In the genomic region with DNA sequence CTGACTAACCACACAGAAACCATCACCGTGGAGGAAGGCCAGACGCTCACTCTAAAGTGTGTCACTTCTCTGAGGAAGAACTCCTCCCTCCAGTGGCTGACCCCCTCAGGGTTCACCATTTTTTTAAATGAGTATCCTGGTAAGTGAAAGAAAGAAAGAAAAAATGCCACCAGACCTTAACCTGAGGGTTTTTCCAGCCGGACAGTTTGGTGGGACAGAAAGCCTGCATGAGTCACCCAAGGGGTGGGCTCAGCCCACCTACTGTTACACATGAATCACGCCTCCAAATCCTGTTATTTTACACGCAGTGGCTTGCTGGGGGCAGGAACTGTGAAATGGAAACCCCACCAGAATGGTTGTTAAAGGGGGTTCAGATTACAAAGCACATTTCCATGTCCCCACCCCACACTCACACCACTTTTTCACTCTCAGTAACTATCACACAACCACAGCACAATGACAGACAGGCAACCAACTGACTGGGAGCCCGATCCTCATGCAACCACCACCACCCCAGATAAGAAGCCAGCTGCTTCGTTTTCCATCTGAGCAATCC, we compare ENCODE assay signal across 9 cellular contexts. TPM values are rescaled to one million over a fixed set of nuclear protein-coding genes. Genes with fewer than 3 reads are reported as not detected.
DNase-seq lines count a peak whose midpoint lies in the region; ATAC-seq and TF ChIP-seq lines count a peak whose summit lies in the region.
"Had no signal": no experiment of that assay in that cellular context is flagged by ENCODE, and none has a peak within 500 bp of the region (broad histone marks: within the 10 kb centered on the region; RNA-seq: fewer than 3 reads in every experiment).

No MANE protein-coding gene starts in this region.

- peak overlapping the region; percentile 59 for H3K27ac Mint-ChIP-seq in activated T-helper 1 cell treated with anti-CD3 and anti-CD28 coated beads, Interleukin-12 subunit alpha, Interleukin-12 subunit beta, Interleukin-2, Interleukin-4 antibody, amounts not matched to agents 30 ng/mL and 10 ng/mL and 1 ng/mL, durations not matched to agents 14 hours and 24 hours and 36 hours
- H3K27ac Mint-ChIP-seq in immature natural killer cell, result peak overlapping the region; percentile 78 to 92 (median 88)

- H3K9me3 ChIP-seq in A673 (ENCODE audit: low read depth, low read length, poor library complexity, severe bottlenecking), result no peaks in the 10 kb centered on the region

- TF ChIP-seq CTCF in A673 (conservative IDR thresholded peaks at IDR 0.05; ENCODE audit: low read depth, low read length) (0 out of 2 replicates have a peak, but pooled peaks have one; percentile 19), GM13977 (IDR thresholded peaks at IDR 0.05; ENCODE audit: extremely low read depth, insufficient read depth, missing control alignments) (no peak)

- CTCF ChIA-PET in A673 (lab: Charles Lee), result interaction anchor here (0.7 kb wide), 1 partner anchor 54 kb away, joined by 3 read pairs; no protein-coding TSS in a partner anchor

- no peaks in the 10 kb centered on the region for H3K36me3 ChIP-seq in A673 (ENCODE audit: insufficient read depth, low read length, poor library complexity, severe bottlenecking)

- H3K27ac ChIP-seq in A673 (ENCODE audit: low read depth, low read length, poor library complexity, severe bottlenecking), result peak overlapping the region; percentile 52

- peak; percentile 43 for ATAC-seq in HG02885 (IDR thresholded peaks at IDR 0.05; ENCODE audit: poor library complexity, unreplicated experiment)
- no peak for ATAC-seq in HG02970 (IDR thresholded peaks at IDR 0.05; ENCODE audit: low FRiP score, unreplicated experiment)

- H3K4me1 ChIP-seq in A673 (ENCODE audit: insufficient read depth, low read length, poor library complexity, severe bottlenecking), result peaks cover 33% of the 10 kb centered on the region

- in situ Hi-C loops in GM13977 (cut with MboI; ENCODE audit: low pct_unique_long_range_greater_than_20kb, low sequenced_read_pairs, unreplicated experiment), result loop anchor here (5.0 kb wide), 1 partner anchor 48 kb away; no protein-coding TSS in a partner anchor

- H3K4me3 Mint-ChIP-seq in activated T-helper 1 cell treated with anti-CD3 and anti-CD28 coated beads, Interleukin-12 subunit alpha, Interleukin-12 subunit beta, Interleukin-2, Interleukin-4 antibody, amounts not matched to agents 30 ng/mL and 10 ng/mL and 1 ng/mL, durations not matched to agents 14 hours and 24 hours and 36 hours, result no peak overlapping the region
- peak overlapping the region; percentile 43 to 81 (median 61) for H3K4me3 Mint-ChIP-seq in immature natural killer cell

- H3K4me1 Mint-ChIP-seq in activated T-helper 1 cell treated with anti-CD3 and anti-CD28 coated beads, Interleukin-12 subunit alpha, Interleukin-12 subunit beta, Interleukin-2, Interleukin-4 antibody, amounts not matched to agents 30 ng/mL and 10 ng/mL and 1 ng/mL, durations not matched to agents 14 hours and 24 hours and 36 hours (ENCODE audit: low read depth), result peaks cover 27% of the 10 kb centered on the region
- H3K4me1 Mint-ChIP-seq in immature natural killer cell, result peaks cover 73 to 85% of the 10 kb centered on the region in 2 donors

- BruUV-seq in A673 (replicated peaks; lab: Mats Ljungman, UMichigan), result no TSS peak

- no peaks in the 10 kb centered on the region for H3K27me3 ChIP-seq in A673 (replicated peaks; ENCODE audit: insufficient read depth, low read depth, low read length, poor library complexity)

- H3K9me3 Mint-ChIP-seq in activated T-helper 1 cell treated with anti-CD3 and anti-CD28 coated beads, Interleukin-12 subunit alpha, Interleukin-12 subunit beta, Interleukin-2, Interleukin-4 antibody, amounts not matched to agents 30 ng/mL and 10 ng/mL and 1 ng/mL, durations not matched to agents 14 hours and 24 hours and 36 hours, result no peaks in the 10 kb centered on the region
- H3K9me3 Mint-ChIP-seq in immature natural killer cell, result no peaks in the 10 kb centered on the region

- no peaks in the 10 kb centered on the region for H3K36me3 Mint-ChIP-seq in activated T-helper 1 cell treated with anti-CD3 and anti-CD28 coated beads, Interleukin-12 subunit alpha, Interleukin-12 subunit beta, Interleukin-2, Interleukin-4 antibody, amounts not matched to agents 30 ng/mL and 10 ng/mL and 1 ng/mL, durations not matched to agents 14 hours and 24 hours and 36 hours (ENCODE audit: low read depth)
- peaks cover under 1 to 9% (median 1%) of the 10 kb centered on the region in 3 donors for H3K36me3 Mint-ChIP-seq in immature natural killer cell

- intact Hi-C loops in A673 (cut with micrococcal nuclease; ENCODE audit: unreplicated experiment), result no loop called here
- intact Hi-C loops in activated T-helper 1 cell treated with anti-CD3 and anti-CD28 coated beads, Interleukin-12 subunit alpha, Interleukin-12 subunit beta, Interleukin-2, Interleukin-4 antibody, amounts not matched to agents 30 ng/mL and 10 ng/mL and 1 ng/mL, durations not matched to agents 14 hours and 24 hours and 36 hours (cut with micrococcal nuclease), result loop anchor here (10.0 kb wide), 1 partner anchor 1385 kb away; no protein-coding TSS in a partner anchor

- peaks cover 9% of the 10 kb centered on the region for H3K27me3 Mint-ChIP-seq in activated T-helper 1 cell treated with anti-CD3 and anti-CD28 coated beads, Interleukin-12 subunit alpha, Interleukin-12 subunit beta, Interleukin-2, Interleukin-4 antibody, amounts not matched to agents 30 ng/mL and 10 ng/mL and 1 ng/mL, durations not matched to agents 14 hours and 24 hours and 36 hours (ENCODE audit: insufficient read depth)
- H3K27me3 Mint-ChIP-seq in immature natural killer cell (ENCODE audit: low read depth in 3 of 3), result peaks cover 0 to 1% (median 0%) of the 10 kb centered on the region in 3 donors

- peak; percentile 83 for DNase-seq in A673 (ENCODE audit: low spot score)
- DNase-seq in activated T-helper 1 cell treated with anti-CD3 and anti-CD28 coated beads, Interleukin-12 subunit alpha, Interleukin-12 subunit beta, Interleukin-2, Interleukin-4 antibody, amounts not matched to agents 30 ng/mL and 10 ng/mL and 1 ng/mL, durations not matched to agents 14 hours and 24 hours and 36 hours (ENCODE audit: low spot score), result no peak
- peak; percentile 53 to 65 (median 55) for DNase-seq in immature natural killer cell
- no peak for DNase-seq in GM13977 (ENCODE audit: low spot score)
- no peak for DNase-seq in NCI-H510A treated with DMSO at 0.1 percent for 48 hours (lab: John Stamatoyannopoulos, UW)
- no peak for DNase-seq in NK-92 treated with Interleukin-12 subunit alpha and Interleukin-12 subunit beta, amount 100 ng/mL, for 24 hours (lab: John Stamatoyannopoulos, UW)
- DNase-seq: NCI-H526 had no signal

- POLR2A ChIA-PET in A673 (lab: Charles Lee; ENCODE audit: low non-redundant PET), result no interaction called here

- H3K4me3 ChIP-seq in A673 (ENCODE audit: low read depth, low read length, poor library complexity, severe bottlenecking), result no peak overlapping the region

RNA-seq across cellular contexts. Expression of a gene that starts 11.9 kb away (rescaled TPM):
- total RNA-seq in A673 (2021), result not detected in 2 replicates
- total RNA-seq in activated T-helper 1 cell treated with anti-CD3 and anti-CD28 coated beads, Interleukin-12 subunit alpha, Interleukin-12 subunit beta, Interleukin-2, Interleukin-4 antibody, amounts not matched to agents 30 ng/mL and 10 ng/mL and 1 ng/mL, durations not matched to agents 14 hours and 24 hours and 36 hours, result 8.5 and 8.7 TPM in 2 replicates
- polyA plus RNA-seq in immature natural killer cell, result 10 to 100 TPM; 11.2 to 34.9 (median 23.8) TPM

RNA-seq across cellular contexts. Expression of a gene that starts 32.4 kb away (rescaled TPM):
- total RNA-seq in A673 (2021), result 4.2 and 4.4 TPM in 2 replicates
- total RNA-seq in activated T-helper 1 cell treated with anti-CD3 and anti-CD28 coated beads, Interleukin-12 subunit alpha, Interleukin-12 subunit beta, Interleukin-2, Interleukin-4 antibody, amounts not matched to agents 30 ng/mL and 10 ng/mL and 1 ng/mL, durations not matched to agents 14 hours and 24 hours and 36 hours, result 0.71 and 0.91 TPM in 2 replicates
- polyA plus RNA-seq in immature natural killer cell, result 1 to 10 TPM; 1.6 to 3.3 (median 1.7) TPM

Comparison
In these comparisons a context has a peak if more than half of its experiments do, and no peak if none do; other contexts are left out.
1. DNase-seq: peak in A673 (single experiment) and immature natural killer cell (3 of 3); none in activated T-helper 1 cell treated with anti-CD3 and anti-CD28 coated beads, Interleukin-12 subunit alpha, Interleukin-12 subunit beta, Interleukin-2, Interleukin-4 antibody, amounts not matched to agents 30 ng/mL and 10 ng/mL and 1 ng/mL, durations not matched to agents 14 hours and 24 hours and 36 hours (single experiment), GM13977 (single experiment), NCI-H510A treated with DMSO at 0.1 percent for 48 hours (single experiment) and NK-92 treated with Interleukin-12 subunit alpha and Interleukin-12 subunit beta, amount 100 ng/mL, for 24 hours (single experiment).